ENCODE assay signal across 30 cellular contexts in genomic region chr12:1572731-1573130, GRCh38. TPM values are rescaled to one million over a fixed set of nuclear protein-coding genes. Genes with fewer than 3 reads are reported as not detected.
A peak's percentile ranks its signal among the peaks of the same experiment; 100 is the strongest.
DNase-seq lines count a peak whose midpoint lies in the region; ATAC-seq, FAIRE-seq and TF ChIP-seq lines count a peak whose summit lies in the region.
"Had no signal": no experiment of that assay in that cellular context is flagged by ENCODE, and none has a peak within 500 bp of the region (broad histone marks: within the 10 kb centered on the region; RNA-seq: fewer than 3 reads in every experiment).

No MANE protein-coding gene starts in this region.

- H3K27ac ChIP-seq in VCaP = peak overlapping the region; percentile 100
- H3K27ac ChIP-seq: PC-9, SK-N-MC had no signal

- H3K27me3 Mint-ChIP-seq in HFFc6 (ENCODE audit: insufficient read depth) (peaks cover 23% of the 10 kb centered on the region), osteocyte (ENCODE audit: unreplicated experiment) (no peaks in the 10 kb centered on the region)

- FAIRE-seq in RCC 7860 (lab: Jason Lieb, UNC) = no peak
- FAIRE-seq: GM12891, K562 had no signal

- H3K36me3 Mint-ChIP-seq in HFFc6 (ENCODE audit: low read depth) = peaks cover 44% of the 10 kb centered on the region
- no peaks in the 10 kb centered on the region for H3K36me3 Mint-ChIP-seq in osteocyte (ENCODE audit: unreplicated experiment)

- no peak for DNase-seq in HFFc6
- DNase-seq in left colon = no peak
- DNase-seq in osteocyte (ENCODE audit: extremely low spot score, unreplicated experiment) = no peak
- no peak for DNase-seq in RCC 7860 (ENCODE audit: low spot score)
- DNase-seq in occipital lobe (lab: John Stamatoyannopoulos, UW) = no peak
- DNase-seq: 8988T; ACHN; BE2C; CD8-positive, alpha-beta memory T cell; DMS 273 treated with DMSO at 0.1 percent for 48 hours; DMS79; EL; GDM1; Kasumi-1; NCI-H1092 treated with DMSO at 0.1 percent for 48 hours; NCI-H146; NCI-H1930; NCI-H2107; NCI-H446; NCI-H524 treated with DMSO at 0.1 percent for 48 hours; NCI-H82; NK-92 treated with Interleukin-12 subunit alpha and Interleukin-12 subunit beta, amount 100 ng/mL, for 24 hours; SIG-M5 had no signal

- H3K4me1 Mint-ChIP-seq in HFFc6 (ENCODE audit: low read depth) = peaks cover 81% of the 10 kb centered on the region
- peaks cover 80% of the 10 kb centered on the region for H3K4me1 Mint-ChIP-seq in osteocyte (ENCODE audit: unreplicated experiment)
- H3K4me1 Mint-ChIP-seq: CD8-positive, alpha-beta memory T cell had no signal

- H3K9me3 Mint-ChIP-seq in HFFc6 (peaks cover 13% of the 10 kb centered on the region), osteocyte (ENCODE audit: unreplicated experiment) (no peaks in the 10 kb centered on the region)
- H3K9me3 Mint-ChIP-seq: CD8-positive, alpha-beta memory T cell had no signal

- TF ChIP-seq CTCF in HFFc6 (IDR thresholded peaks at IDR 0.05) = no peak
- TF ChIP-seq CTCF in VCaP (conservative IDR thresholded peaks at IDR 0.05) = no peak
- no peak for TF ChIP-seq CTCF in osteocyte (IDR thresholded peaks at IDR 0.05)

- ATAC-seq in left colon = peak; percentile 77
- ATAC-seq in GM21526 (IDR thresholded peaks at IDR 0.05; ENCODE audit: low FRiP score, unreplicated experiment) = no peak
- ATAC-seq: K562 had no signal

- H3K27ac Mint-ChIP-seq in HFFc6 (peak overlapping the region; percentile 44), osteocyte (ENCODE audit: unreplicated experiment) (peak overlapping the region; percentile 61)
- H3K27ac Mint-ChIP-seq: CD14-positive monocyte had no signal

- intact Hi-C loops in left colon (cut with DNase I, micrococcal nuclease) = no loop called here

- H3K4me3 Mint-ChIP-seq in HFFc6 (no peak overlapping the region), osteocyte (ENCODE audit: unreplicated experiment) (no peak overlapping the region)
- H3K4me3 Mint-ChIP-seq: CD8-positive, alpha-beta memory T cell had no signal

RNA-seq across cellular contexts. Expression of gene FBXL14, which starts 21.6 kb away (rescaled TPM):
- 1 to 10 TPM; 5.2 to 6.5 (median 5.4) TPM for total RNA-seq in HFFc6 (2021; fragmentation: NEBNext Ultra II Directional; extraction: Animal tissue kit (Norgen Biotek cat#: 25700))
- total RNA-seq in left colon (10 to 100 TPM; 32.6 to 40.8 TPM), osteocyte (9.1 and 9.4 TPM in 2 replicates), occipital lobe (25.3 TPM)

RNA-seq across cellular contexts. Expression of gene WNT5B, which starts 56.3 kb away (rescaled TPM):
- 100 to 1,000 TPM; 191 to 289 (median 200) TPM for total RNA-seq in HFFc6 (2021; fragmentation: NEBNext Ultra II Directional; extraction: Animal tissue kit (Norgen Biotek cat#: 25700))
- total RNA-seq in left colon (1 to 10 TPM; 4.5 to 9.4 TPM), osteocyte (88.7 and 99.5 TPM in 2 replicates), occipital lobe (30.7 TPM)
- total RNA-seq: CD8-positive, alpha-beta memory T cell had no signal
